21 cellular contexts compared by ENCODE assay signal in the genomic region with DNA sequence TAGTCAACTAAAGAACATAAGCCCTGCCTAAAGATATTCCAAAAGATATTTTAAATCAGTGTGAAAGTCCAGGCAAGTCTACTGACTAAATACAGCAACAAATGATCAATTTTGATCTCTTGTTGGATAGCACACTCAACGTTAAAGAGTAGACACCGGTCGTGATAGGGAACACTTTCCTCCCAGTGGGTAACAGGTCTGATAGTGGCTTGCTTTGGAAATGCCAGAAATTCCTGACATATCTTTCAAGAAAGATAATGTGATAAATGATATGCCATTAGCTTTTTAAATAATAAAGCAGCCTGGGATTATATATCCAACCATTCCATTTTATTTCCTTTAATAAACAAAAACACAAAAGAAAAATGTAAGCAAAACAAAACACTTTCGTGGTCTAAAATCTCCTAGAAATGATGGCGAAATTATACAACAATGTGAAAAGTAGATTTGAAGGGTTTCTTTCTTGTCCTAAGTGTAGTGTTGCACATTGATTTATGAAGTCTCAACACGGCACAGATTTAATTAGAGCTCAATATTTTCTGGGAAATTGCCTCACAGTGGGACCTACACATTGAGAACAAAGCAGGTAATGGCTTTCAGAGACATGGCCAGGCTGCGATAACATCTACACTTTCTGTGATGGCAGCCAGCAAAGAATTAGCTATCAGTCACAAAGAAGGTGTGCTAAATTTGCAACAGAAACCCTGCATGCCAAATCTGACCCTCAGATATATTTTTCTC.
DNase-seq lines count a peak whose midpoint lies in the region; ATAC-seq and TF ChIP-seq lines count a peak whose summit lies in the region.
"Had no signal": no experiment of that assay in that cellular context is flagged by ENCODE, and none has a peak within 500 bp of the region (broad histone marks: within the 10 kb centered on the region; RNA-seq: fewer than 3 reads in every experiment).

No MANE protein-coding gene starts in this region.

- H3K4me1 ChIP-seq in HUES48 (ENCODE audit: control insufficient read depth, insufficient read depth, low read length) (peaks cover 10% of the 10 kb centered on the region), mesodermal cell (ENCODE audit: control insufficient read depth, insufficient read depth, low read length, poor library complexity, severe bottlenecking) (peaks cover 10% of the 10 kb centered on the region), testis (no peaks in the 10 kb centered on the region), right lobe of liver (no peaks in the 10 kb centered on the region)
- no peaks in the 10 kb centered on the region for H3K4me1 ChIP-seq in effector memory CD4-positive, alpha-beta T cell (ENCODE audit: control insufficient read depth, insufficient read depth, low read length, poor library complexity, severe bottlenecking)
- H3K4me1 ChIP-seq: foreskin keratinocyte had no signal

- no peaks in the 10 kb centered on the region for H3K9me3 ChIP-seq in HUES48 (ENCODE audit: control insufficient read depth, insufficient read depth, low read length)
- no peaks in the 10 kb centered on the region for H3K9me3 ChIP-seq in mesodermal cell (ENCODE audit: control insufficient read depth, low read length)
- H3K9me3 ChIP-seq in testis: no peaks in the 10 kb centered on the region
- H3K9me3 ChIP-seq in effector memory CD4-positive, alpha-beta T cell (ENCODE audit: control insufficient read depth, low read length): no peaks in the 10 kb centered on the region
- no peaks in the 10 kb centered on the region for H3K9me3 ChIP-seq in right lobe of liver
- H3K9me3 ChIP-seq: mucosa of descending colon, neutrophil, SJSA1 had no signal

- H3K4me3 ChIP-seq in HUES48 (ENCODE audit: low read depth, low read length): no peak overlapping the region
- H3K4me3 ChIP-seq in mesodermal cell (ENCODE audit: extremely low read depth, insufficient read depth, low read length, poor library complexity, severe bottlenecking): no peak overlapping the region
- H3K4me3 ChIP-seq in testis: no peak overlapping the region
- H3K4me3 ChIP-seq in effector memory CD4-positive, alpha-beta T cell (ENCODE audit: insufficient read depth, low read depth, low read length, poor library complexity, severe bottlenecking): no peak overlapping the region
- H3K4me3 ChIP-seq in right lobe of liver: no peak overlapping the region
- H3K4me3 ChIP-seq: mucosa of descending colon, SJSA1 had no signal

- no peak for ATAC-seq in right lobe of liver
- ATAC-seq: activated CD4-positive, CD25-positive, alpha-beta regulatory T cell treated with anti-CD3 and anti-CD28 coated beads, Interleukin-2, amount 50 U/mL, for 24 hours; activated T-cell treated with anti-CD3 and anti-CD28 coated beads, Interleukin-2, amount 50 U/mL, for 72 hours; mucosa of descending colon had no signal

- in situ Hi-C loops in ACHN (cut with HindIII; ENCODE audit: low pct_ligation_motif_present, low pct_unique_long_range_greater_than_20kb, low sequenced_read_pairs): no loop called here

- no peak overlapping the region for H3K9ac ChIP-seq in HUES48 (ENCODE audit: low read depth, low read length)
- H3K9ac ChIP-seq: KMS-11 had no signal

- H3K27me3 ChIP-seq in HUES48 (ENCODE audit: control insufficient read depth, insufficient read depth, low read length): no peaks in the 10 kb centered on the region
- no peaks in the 10 kb centered on the region for H3K27me3 ChIP-seq in testis
- no peaks in the 10 kb centered on the region for H3K27me3 ChIP-seq in effector memory CD4-positive, alpha-beta T cell (replicated peaks; ENCODE audit: control insufficient read depth, insufficient read depth, low read length, poor library complexity, severe bottlenecking)
- no peaks in the 10 kb centered on the region for H3K27me3 ChIP-seq in right lobe of liver
- H3K27me3 ChIP-seq: neutrophil had no signal

- H3K36me3 ChIP-seq in HUES48 (ENCODE audit: control insufficient read depth, insufficient read depth, low read length) (no peaks in the 10 kb centered on the region), mesodermal cell (ENCODE audit: control insufficient read depth, insufficient read depth, low read length) (no peaks in the 10 kb centered on the region), testis (ENCODE audit: low read depth, missing control alignments) (no peaks in the 10 kb centered on the region), right lobe of liver (no peaks in the 10 kb centered on the region)
- H3K36me3 ChIP-seq in effector memory CD4-positive, alpha-beta T cell (ENCODE audit: control insufficient read depth, insufficient read depth, low read length): no peaks in the 10 kb centered on the region
- H3K36me3 ChIP-seq: neutrophil, SJSA1 had no signal

- intact Hi-C loops in testis (cut with DNase I; ENCODE audit: low total_unique reads): no loop called here
- intact Hi-C loops in right lobe of liver (cut with DNase I): no loop called here

- WGBS in mesodermal cell (ENCODE audit: insufficient coverage in 2 of 2), 2 experiments: 82 to 93% methylated on average over 3 to 7 of the region's 7 CpGs
- WGBS in testis, 2 donors: 59 to 68% methylated on average over 7 of the region's 7 CpGs
- WGBS in right lobe of liver (ENCODE audit: insufficient coverage, low coverage, low lambda C conversion rate, missing lambda C conversion rate): 48% methylated on average over 7 of the region's 7 CpGs

- TF ChIP-seq CTCF in testis (IDR thresholded peaks at IDR 0.05) (no peak), right lobe of liver (IDR thresholded peaks at IDR 0.05) (no peak)

- no peak for TF ChIP-seq POLR2A in testis (IDR thresholded peaks at IDR 0.05)
- no peak for TF ChIP-seq POLR2A in right lobe of liver (IDR thresholded peaks at IDR 0.05)

- H3K27ac ChIP-seq in HUES48 (ENCODE audit: low read depth, low read length) (peak overlapping the region; percentile 42), mesodermal cell (ENCODE audit: low read depth, low read length, severe bottlenecking) (peak overlapping the region; percentile 83), testis (no peak overlapping the region), right lobe of liver (no peak overlapping the region)
- no peak overlapping the region for H3K27ac ChIP-seq in effector memory CD4-positive, alpha-beta T cell (ENCODE audit: insufficient read depth, low read length, poor library complexity, severe bottlenecking)
- H3K27ac ChIP-seq: epithelial cell of prostate, foreskin keratinocyte, KMS-11, neutrophil, SJSA1 had no signal

- DNase-seq in ACHN (peak; percentile 8), amniotic epithelial cell (ENCODE audit: low read depth) (peak; percentile 23), testis (no peak), hepatic stellate cell (ENCODE audit: low spot score) (no peak), right lobe of liver (no peak)
- no peak for DNase-seq in effector memory CD4-positive, alpha-beta T cell
- DNase-seq: activated CD8-positive, alpha-beta memory T cell treated with anti-CD3 and anti-CD28 coated beads for 24 hours; activated T-cell treated with anti-CD3 and anti-CD28 coated beads, Interleukin-2, amount 50 U/mL, for 72 hours; foreskin keratinocyte; mucosa of descending colon; NCI-H2081 treated with DMSO at 0.1 percent for 48 hours; NCI-H526 treated with DMSO at 0.1 percent for 48 hours; stimulated activated CD4-positive, alpha-beta T cell treated with anti-CD3 and anti-CD28 coated beads, Interleukin-12 subunit alpha, Interleukin-12 subunit beta, amount 100 ng/mL, for 4 hours; T-helper 9 cell had no signal

Comparison
In these comparisons a context has a peak if more than half of its experiments do, and no peak if none do; other contexts are left out.
1. DNase-seq: peak in ACHN (single experiment) and amniotic epithelial cell (single experiment); none in testis (single experiment), hepatic stellate cell (single experiment), effector memory CD4-positive, alpha-beta T cell (0 of 3) and right lobe of liver (0 of 3).
2. H3K27ac ChIP-seq: peak in HUES48 (single experiment) and mesodermal cell (single experiment); none in testis (0 of 2), effector memory CD4-positive, alpha-beta T cell (single experiment) and right lobe of liver (0 of 3).